ENCODE assay signal across 1 cellular context in genomic region chrX:71184803-71185495, GRCh38.
TF ChIP-seq lines count a peak whose summit lies in the region.

No MANE protein-coding gene starts in this region.

TF ChIP-seq in H1, 55 proteins besides CTCF, POLR2A, EP300 and RAD21:
- TF ChIP-seq CBX5 (IDR thresholded peaks at IDR 0.05; ENCODE audit: low read depth, low read length) (no peak), ATF3 (IDR thresholded peaks at IDR 0.05; ENCODE audit: insufficient read depth, low read depth, low read length) (no peak), SRF (IDR thresholded peaks at IDR 0.05; ENCODE audit: low read depth, low read length) (no peak), BCL11A (IDR thresholded peaks at IDR 0.05; ENCODE audit: low read depth in 2 of 2, low read length in 2 of 2) (no peak), MAX (IDR thresholded peaks at IDR 0.05) (no peak), POU5F1 (IDR thresholded peaks at IDR 0.05; ENCODE audit: low read depth, low read length) (no peak), NANOG (IDR thresholded peaks at IDR 0.05; ENCODE audit: insufficient read depth, low read depth, low read length, poor library complexity, severe bottlenecking) (no peak), CHD1 (IDR thresholded peaks at IDR 0.05; ENCODE audit: low read depth, low read length) (no peak), SUZ12 (IDR thresholded peaks at IDR 0.05; ENCODE audit: low read length) (no peak), ZNF274 (IDR thresholded peaks at IDR 0.05; ENCODE audit: borderline replicate concordance, extremely low read depth, low read length) (no peak), BACH1 (IDR thresholded peaks at IDR 0.05; ENCODE audit: low read length) (no peak), SIX5 (IDR thresholded peaks at IDR 0.05; ENCODE audit: low read depth, low read length) (no peak), JUN (IDR thresholded peaks at IDR 0.05; ENCODE audit: low read depth, low read length) (no peak)
